In the genomic region with DNA sequence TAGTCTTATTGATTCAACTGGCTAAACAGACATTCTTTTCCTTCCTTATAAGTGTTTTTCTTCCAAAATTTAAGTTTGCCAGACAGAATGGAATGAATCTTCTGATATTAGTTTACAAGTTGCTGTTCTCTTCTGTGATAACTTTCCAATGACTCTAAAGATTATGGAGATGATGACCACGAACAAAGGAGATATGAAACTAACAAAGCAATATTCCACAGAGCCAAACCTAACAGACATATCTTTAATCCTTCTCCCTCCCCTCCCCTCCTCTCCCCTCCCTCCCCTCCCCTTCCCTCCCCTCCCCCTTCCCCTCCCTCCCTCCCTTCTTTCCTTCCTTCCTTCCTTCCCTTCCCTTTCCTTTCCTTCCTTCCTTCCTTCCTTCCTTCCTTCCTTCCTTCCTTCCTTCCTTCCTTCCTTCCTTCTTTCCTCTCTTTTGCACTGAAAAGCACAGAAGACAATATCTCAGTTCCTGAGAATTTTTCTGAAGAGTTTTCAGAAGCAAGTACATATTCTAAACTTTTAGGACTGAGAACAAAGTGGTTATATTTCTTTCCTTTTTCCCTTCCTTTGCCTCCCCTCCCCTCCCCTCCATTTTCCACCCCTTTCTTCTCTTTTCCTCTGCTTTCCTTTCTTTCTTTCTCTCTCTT, we compare ENCODE assay signal across 26 cellular contexts.
DNase-seq lines count a peak whose midpoint lies in the region; ATAC-seq, FAIRE-seq and TF ChIP-seq lines count a peak whose summit lies in the region.
"Had no signal": no experiment of that assay in that cellular context is flagged by ENCODE, and none has a peak within 500 bp of the region (broad histone marks: within the 10 kb centered on the region; RNA-seq: fewer than 3 reads in every experiment).

No MANE protein-coding gene starts in this region.

- H3K9me3 ChIP-seq in A673 (ENCODE audit: low read depth, low read length, poor library complexity, severe bottlenecking) (no peaks in the 10 kb centered on the region), BLaER1 (peaks cover 7% of the 10 kb centered on the region; the same call in 1 of the 2 replicates), K562 (replicated peaks; ENCODE audit: control insufficient read depth, insufficient read depth, low read depth, low read length) (no peaks in the 10 kb centered on the region; the same call in 1 of the 2 replicates)

- no peak for TF ChIP-seq RAD21 in K562 (CRISPR knock-in tag; conservative IDR thresholded peaks at IDR 0.05 in 1 of 2, IDR thresholded peaks at IDR 0.05 in 1 of 2)

- H3K27me3 ChIP-seq in A673 (replicated peaks; ENCODE audit: insufficient read depth, low read depth, low read length, poor library complexity) (no peaks in the 10 kb centered on the region), BLaER1 (no peaks in the 10 kb centered on the region), K562 (ENCODE audit: control insufficient read depth in 2 of 2, insufficient read depth in 2 of 2, low read length in 2 of 2) (no peaks in the 10 kb centered on the region)

- no peak overlapping the region for H2AFZ ChIP-seq in K562 (ENCODE audit: low read depth, low read length)

- no peak for FAIRE-seq in K562 (lab: Jason Lieb, UNC)
- FAIRE-seq: A204.1, GM12878, GM12892, GM18507 had no signal

- no peaks in the 10 kb centered on the region for H3K36me3 ChIP-seq in A673 (ENCODE audit: insufficient read depth, low read length, poor library complexity, severe bottlenecking)
- no peaks in the 10 kb centered on the region for H3K36me3 ChIP-seq in BLaER1
- H3K36me3 ChIP-seq in K562 (ENCODE audit: control insufficient read depth, insufficient read depth, low read length): no peaks in the 10 kb centered on the region

- no peaks in the 10 kb centered on the region for H3K4me1 Mint-ChIP-seq in effector memory CD8-positive, alpha-beta T cell (ENCODE audit: low read depth in 2 of 2)
- H3K4me1 Mint-ChIP-seq: B cell; CD14-positive monocyte; CD4-positive, alpha-beta memory T cell; CD4-positive, CD25-positive, alpha-beta regulatory T cell; CD8-positive, alpha-beta memory T cell had no signal

- H3K9me1 ChIP-seq in K562 (ENCODE audit: control insufficient read depth, insufficient read depth, low read length): no peaks in the 10 kb centered on the region

- CTCF ChIA-PET in A673 (lab: Charles Lee) (no interaction called here), K562 (lab: Yijun Ruan, JAX; ENCODE audit: low intra/inter-chr PET ratio) (no interaction called here)

- intact Hi-C loops in A673 (cut with micrococcal nuclease; ENCODE audit: unreplicated experiment): no loop called here
- intact Hi-C loops in K562 (cut with micrococcal nuclease): no loop called here

- POLR2A ChIA-PET in A673 (lab: Charles Lee; ENCODE audit: low non-redundant PET) (no interaction called here), K562 (lab: Yijun Ruan, JAX) (no interaction called here)

- BruUV-seq in A673 (replicated peaks; lab: Mats Ljungman, UMichigan): no TSS peak
- BruUV-seq in K562 (replicated peaks; lab: Mats Ljungman, UMichigan): no TSS peak

- H3K27ac ChIP-seq in A673 (ENCODE audit: low read depth, low read length, poor library complexity, severe bottlenecking): peak overlapping the region; percentile 99
- H3K27ac ChIP-seq in BLaER1: no peak overlapping the region
- no peak overlapping the region for H3K27ac ChIP-seq in K562 (ENCODE audit: extremely low read depth, low read depth, low read length)

- ATAC-seq in K562 (no peak), left lobe of liver (no peak), GM21737 (IDR thresholded peaks at IDR 0.05; ENCODE audit: unreplicated experiment) (no peak)
- ATAC-seq in effector memory CD8-positive, alpha-beta T cell (replicated peaks): no peak

- no peak overlapping the region for H3K27ac Mint-ChIP-seq in effector memory CD8-positive, alpha-beta T cell
- H3K27ac Mint-ChIP-seq: B cell; CD14-positive monocyte; CD4-positive, alpha-beta memory T cell; CD4-positive, CD25-positive, alpha-beta regulatory T cell; CD8-positive, alpha-beta memory T cell had no signal

- H3K36me3 Mint-ChIP-seq in effector memory CD8-positive, alpha-beta T cell (ENCODE audit: insufficient read depth): no peaks in the 10 kb centered on the region
- H3K36me3 Mint-ChIP-seq: CD14-positive monocyte; CD4-positive, alpha-beta memory T cell; CD4-positive, CD25-positive, alpha-beta regulatory T cell; CD8-positive, alpha-beta memory T cell had no signal

- no peak overlapping the region for H3K9ac ChIP-seq in BLaER1
- no peak overlapping the region for H3K9ac ChIP-seq in K562 (ENCODE audit: insufficient read depth in 1 of 2, low read depth in 2 of 2, low read length in 2 of 2)

- no peak for TF ChIP-seq EP300 in K562 (IDR thresholded peaks at IDR 0.05; ENCODE audit: low read length)

- no peaks in the 10 kb centered on the region for H3K9me3 Mint-ChIP-seq in effector memory CD8-positive, alpha-beta T cell

- no peaks in the 10 kb centered on the region for H3K27me3 Mint-ChIP-seq in effector memory CD8-positive, alpha-beta T cell
- H3K27me3 Mint-ChIP-seq: B cell; CD4-positive, alpha-beta memory T cell; CD4-positive, CD25-positive, alpha-beta regulatory T cell; CD8-positive, alpha-beta memory T cell had no signal

- no peaks in the 10 kb centered on the region for H3K79me2 ChIP-seq in K562 (ENCODE audit: control insufficient read depth, insufficient read depth, low read length)

- H3K4me1 ChIP-seq in A673 (ENCODE audit: insufficient read depth, low read length, poor library complexity, severe bottlenecking): peaks cover 43% of the 10 kb centered on the region
- peaks cover 37% of the 10 kb centered on the region for H3K4me1 ChIP-seq in BLaER1
- no peaks in the 10 kb centered on the region for H3K4me1 ChIP-seq in K562 (replicated peaks in 1 of 2; ENCODE audit: control insufficient read depth in 2 of 2, insufficient read depth in 2 of 2, low read length in 2 of 2)

- no peak overlapping the region for H3K4me3 ChIP-seq in A673 (ENCODE audit: low read depth, low read length, poor library complexity, severe bottlenecking)
- no peak overlapping the region for H3K4me3 ChIP-seq in BLaER1
- H3K4me3 ChIP-seq in K562: no peak overlapping the region
- H3K4me3 ChIP-seq: GM12878 had no signal

- TF ChIP-seq POLR2A in K562 (conservative IDR thresholded peaks at IDR 0.05): no peak

- H4K20me1 ChIP-seq in BLaER1 (no peaks in the 10 kb centered on the region), K562 (replicated peaks; ENCODE audit: control insufficient read depth, insufficient read depth, low read length) (no peaks in the 10 kb centered on the region)

- peak; percentile 69 for DNase-seq in A673 (ENCODE audit: low spot score)
- no peak for DNase-seq in K562 (ENCODE audit: extremely low read depth in 1 of 4, low spot score in 3 of 4)
- no peak for DNase-seq in effector memory CD8-positive, alpha-beta T cell
- no peak for DNase-seq in left lobe of liver (ENCODE audit: low spot score)
- DNase-seq: 8988T; AML-193; C1 segment of cervical spinal cord; CD4-positive, alpha-beta memory T cell; CD4-positive, CD25-positive, alpha-beta regulatory T cell; CD8-positive, alpha-beta memory T cell; COR-L47; DMS 273 treated with DMSO at 0.1 percent for 48 hours; DMS153; DMS53; DMS79; DND-41; EL; GDM1 had no signal

- TF ChIP-seq CTCF in A673 (conservative IDR thresholded peaks at IDR 0.05; ENCODE audit: low read depth, low read length): no peak
- TF ChIP-seq CTCF in K562 (IDR thresholded peaks at IDR 0.05 in 2 of 3, conservative IDR thresholded peaks at IDR 0.05 in 1 of 3; ENCODE audit: insufficient read depth in 2 of 3, low read depth in 1 of 3, low read length in 3 of 3): no peak

- in situ Hi-C loops in K562 (cut with MboI): no loop called here

- H3K4me2 ChIP-seq in BLaER1: peak overlapping the region; percentile 59
- H3K4me2 ChIP-seq in K562 (ENCODE audit: insufficient read depth, low read length): no peak overlapping the region

- no peak overlapping the region for H3K4me3 Mint-ChIP-seq in effector memory CD8-positive, alpha-beta T cell
- H3K4me3 Mint-ChIP-seq: B cell; CD14-positive monocyte; CD4-positive, alpha-beta memory T cell; CD4-positive, CD25-positive, alpha-beta regulatory T cell; CD8-positive, alpha-beta memory T cell had no signal

- WGBS in K562 (ENCODE audit: insufficient coverage, low coverage, missing lambda C conversion rate): 0% methylated on average over 1 of the region's 1 CpG

TF ChIP-seq in K562, 482 proteins besides CTCF, POLR2A, EP300 and RAD21:
- TF ChIP-seq PCBP2 (IDR thresholded peaks at IDR 0.05; ENCODE audit: low read depth, low read length, poor library complexity, severe bottlenecking) (peak; percentile 99), HNRNPK (IDR thresholded peaks at IDR 0.05; ENCODE audit: low read depth, low read length, poor library complexity, severe bottlenecking) (peak; percentile 97), PCBP1 (IDR thresholded peaks at IDR 0.05; ENCODE audit: low read depth, low read length, poor library complexity, severe bottlenecking) (peak; percentile 92), KDM1A (IDR thresholded peaks at IDR 0.05) (no peak)
